9 cellular contexts compared by ENCODE assay signal in the genomic region with DNA sequence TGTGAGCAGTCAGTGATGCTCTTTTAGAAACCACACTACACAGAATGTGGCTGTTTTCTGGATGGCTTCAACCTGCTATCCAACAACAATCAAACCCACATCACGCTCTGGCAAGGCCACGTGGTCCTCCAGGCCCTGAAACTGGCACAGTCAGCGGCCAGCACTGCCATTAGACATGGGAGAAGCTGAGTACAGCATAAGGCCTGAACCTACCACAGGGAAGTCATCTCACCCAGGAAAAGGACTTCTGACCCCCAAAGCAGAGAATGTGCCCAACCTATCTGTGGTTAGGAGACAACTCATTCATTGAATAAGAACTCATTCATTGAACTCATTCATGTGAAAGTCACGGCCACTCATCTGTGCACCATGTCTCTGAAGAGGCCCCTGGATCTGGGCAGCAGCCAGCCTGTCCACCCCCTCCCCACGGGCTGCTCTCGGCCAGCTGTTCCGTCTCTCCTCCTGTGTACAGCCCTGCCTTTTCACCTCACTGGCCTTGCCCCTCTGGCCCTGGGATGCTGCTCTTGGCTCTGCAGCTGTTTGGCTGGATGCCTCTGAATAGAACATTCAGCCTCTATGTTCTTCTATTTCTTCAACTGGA. TPM values are rescaled to one million over a fixed set of nuclear protein-coding genes. Genes with fewer than 3 reads are reported as not detected.
DNase-seq lines count a peak whose midpoint lies in the region; ATAC-seq and TF ChIP-seq lines count a peak whose summit lies in the region.
"Had no signal": no experiment of that assay in that cellular context is flagged by ENCODE, and none has a peak within 500 bp of the region (broad histone marks: within the 10 kb centered on the region; RNA-seq: fewer than 3 reads in every experiment).

No MANE protein-coding gene starts in this region.

- H3K4me1 ChIP-seq in breast epithelium (peaks cover 8 to 12% of the 10 kb centered on the region in 2 donors), neural progenitor cell (peaks cover 15% of the 10 kb centered on the region)

- no peak for TF ChIP-seq POLR2A in breast epithelium (IDR thresholded peaks at IDR 0.05)

- H3K27me3 ChIP-seq in breast epithelium = no peaks in the 10 kb centered on the region
- H3K27me3 ChIP-seq in neural progenitor cell = no peaks in the 10 kb centered on the region

- CTCF ChIA-PET in MCF 10A (lab: Yijun Ruan, JAX) = interaction anchor here (0.6 to 1.5 kb wide), 3 partner anchors 9 to 259 kb away, joined by 3 read pairs; no protein-coding TSS in a partner anchor
- CTCF ChIA-PET in activated naive CD4-positive, alpha-beta T cell treated with anti-CD3 and anti-CD28 coated beads, Interleukin-2, amount 10 ng/mL, durations not matched to agents 7 days and 5 days (lab: Charles Lee) = no interaction called here

- H3K4me3 ChIP-seq in breast epithelium (no peak overlapping the region), foreskin fibroblast (ENCODE audit: low read depth in 1 of 2, low read length in 2 of 2) (no peak overlapping the region), neural progenitor cell (no peak overlapping the region)

- peaks cover 24% of the 10 kb centered on the region for H3K4me1 Mint-ChIP-seq in MCF 10A (ENCODE audit: insufficient read depth, unreplicated experiment)
- peaks cover 28% of the 10 kb centered on the region for H3K4me1 Mint-ChIP-seq in neural progenitor cell
- peaks cover 40% of the 10 kb centered on the region for H3K4me1 Mint-ChIP-seq in type B pancreatic cell (ENCODE audit: unreplicated experiment)
- H3K4me1 Mint-ChIP-seq in activated naive CD4-positive, alpha-beta T cell treated with anti-CD3 and anti-CD28 coated beads, Interleukin-2, amount 10 ng/mL, durations not matched to agents 7 days and 5 days = no peaks in the 10 kb centered on the region

- H3K27ac ChIP-seq in breast epithelium = peak overlapping the region; percentile 90 to 91
- H3K27ac ChIP-seq in neural progenitor cell = no peak overlapping the region

- no peak overlapping the region for H3K4me3 Mint-ChIP-seq in MCF 10A (ENCODE audit: unreplicated experiment)
- H3K4me3 Mint-ChIP-seq in neural progenitor cell = no peak overlapping the region
- no peak overlapping the region for H3K4me3 Mint-ChIP-seq in type B pancreatic cell
- H3K4me3 Mint-ChIP-seq in activated naive CD4-positive, alpha-beta T cell treated with anti-CD3 and anti-CD28 coated beads, Interleukin-2, amount 10 ng/mL, durations not matched to agents 7 days and 5 days = no peak overlapping the region
- H3K4me3 Mint-ChIP-seq: activated CD8-positive, alpha-beta T cell treated with anti-CD3 and anti-CD28 coated beads for 36 hours had no signal

- intact Hi-C loops in breast epithelium (cut with DNase I; ENCODE audit: low total_unique reads) = no loop called here
- intact Hi-C loops in MCF 10A (cut with micrococcal nuclease) = no loop called here

- no peak for DNase-seq in breast epithelium (ENCODE audit: low spot score in 2 of 2)
- no peak for DNase-seq in MCF 10A (ENCODE audit: unreplicated experiment)
- DNase-seq in foreskin fibroblast = peak; percentile 77 to 87
- DNase-seq in neural progenitor cell (ENCODE audit: low spot score) = no peak
- DNase-seq in type B pancreatic cell (ENCODE audit: extremely low spot score, unreplicated experiment) = peak; percentile 36
- DNase-seq in NCI-H2196 treated with DMSO at 0.1 percent for 48 hours (lab: John Stamatoyannopoulos, UW; ENCODE audit: unreplicated experiment) = no peak
- DNase-seq in activated naive CD4-positive, alpha-beta T cell treated with anti-CD3 and anti-CD28 coated beads, Interleukin-2, amount 10 ng/mL, durations not matched to agents 7 days and 5 days = no peak
- DNase-seq: activated CD8-positive, alpha-beta T cell treated with anti-CD3 and anti-CD28 coated beads for 36 hours had no signal

- H3K9me3 ChIP-seq in breast epithelium (no peaks in the 10 kb centered on the region), neural progenitor cell (ENCODE audit: low read depth) (no peaks in the 10 kb centered on the region)

- H3K9ac ChIP-seq in neural progenitor cell = no peak overlapping the region

- H3K36me3 Mint-ChIP-seq in MCF 10A (ENCODE audit: insufficient read depth, unreplicated experiment) (no peaks in the 10 kb centered on the region), neural progenitor cell (peaks cover 4% of the 10 kb centered on the region), type B pancreatic cell (peaks cover 4% of the 10 kb centered on the region)
- H3K36me3 Mint-ChIP-seq in activated naive CD4-positive, alpha-beta T cell treated with anti-CD3 and anti-CD28 coated beads, Interleukin-2, amount 10 ng/mL, durations not matched to agents 7 days and 5 days = no peaks in the 10 kb centered on the region

- H2AFZ ChIP-seq in neural progenitor cell (replicated peaks) = no peak overlapping the region

- no peak overlapping the region for H3K27ac Mint-ChIP-seq in MCF 10A (ENCODE audit: low read depth, unreplicated experiment)
- peak overlapping the region; percentile 53 for H3K27ac Mint-ChIP-seq in neural progenitor cell
- H3K27ac Mint-ChIP-seq in type B pancreatic cell = no peak overlapping the region
- no peak overlapping the region for H3K27ac Mint-ChIP-seq in activated naive CD4-positive, alpha-beta T cell treated with anti-CD3 and anti-CD28 coated beads, Interleukin-2, amount 10 ng/mL, durations not matched to agents 7 days and 5 days
- H3K27ac Mint-ChIP-seq: activated CD8-positive, alpha-beta T cell treated with anti-CD3 and anti-CD28 coated beads for 36 hours had no signal

- H3K27me3 Mint-ChIP-seq in MCF 10A (ENCODE audit: insufficient read depth, unreplicated experiment) (no peaks in the 10 kb centered on the region), neural progenitor cell (ENCODE audit: insufficient read depth, low read depth) (peaks cover under 1% of the 10 kb centered on the region), type B pancreatic cell (no peaks in the 10 kb centered on the region)
- H3K27me3 Mint-ChIP-seq in activated naive CD4-positive, alpha-beta T cell treated with anti-CD3 and anti-CD28 coated beads, Interleukin-2, amount 10 ng/mL, durations not matched to agents 7 days and 5 days = peaks cover 10% of the 10 kb centered on the region
- H3K27me3 Mint-ChIP-seq: activated CD8-positive, alpha-beta T cell treated with anti-CD3 and anti-CD28 coated beads for 36 hours had no signal

- no peak for ATAC-seq in HG03025 (IDR thresholded peaks at IDR 0.05; ENCODE audit: low FRiP score, unreplicated experiment)
- ATAC-seq: activated CD8-positive, alpha-beta T cell treated with anti-CD3 and anti-CD28 coated beads for 36 hours had no signal

- H3K9me3 Mint-ChIP-seq in MCF 10A (ENCODE audit: unreplicated experiment) (no peaks in the 10 kb centered on the region), neural progenitor cell (peaks cover 11% of the 10 kb centered on the region), type B pancreatic cell (peaks cover 6% of the 10 kb centered on the region)
- H3K9me3 Mint-ChIP-seq in activated naive CD4-positive, alpha-beta T cell treated with anti-CD3 and anti-CD28 coated beads, Interleukin-2, amount 10 ng/mL, durations not matched to agents 7 days and 5 days = no peaks in the 10 kb centered on the region

- POLR2A ChIA-PET in MCF 10A (lab: Yijun Ruan, JAX) = interaction anchor here (1.5 to 1.9 kb wide), 2 partner anchors 9 to 11 kb away, joined by 4 to 5 read pairs; no protein-coding TSS in a partner anchor

- H3K79me2 ChIP-seq in neural progenitor cell (ENCODE audit: low read depth) = no peaks in the 10 kb centered on the region

- peaks cover 7% of the 10 kb centered on the region for H3F3A ChIP-seq in neural progenitor cell (ENCODE audit: low read depth)

- H3K36me3 ChIP-seq in breast epithelium = no peaks in the 10 kb centered on the region
- no peaks in the 10 kb centered on the region for H3K36me3 ChIP-seq in neural progenitor cell

- no peaks in the 10 kb centered on the region for H4K20me1 ChIP-seq in neural progenitor cell (ENCODE audit: low read depth)

- no peak overlapping the region for H3K4me2 ChIP-seq in neural progenitor cell

- TF ChIP-seq CTCF in breast epithelium (IDR thresholded peaks at IDR 0.05) (no peak), MCF 10A (IDR thresholded peaks at IDR 0.05; ENCODE audit: unreplicated experiment) (no peak), foreskin fibroblast (IDR thresholded peaks at IDR 0.05; ENCODE audit: low read depth, low read length) (no peak), neural progenitor cell (IDR thresholded peaks at IDR 0.05) (no peak), type B pancreatic cell (conservative IDR thresholded peaks at IDR 0.05) (no peak)

- BruUV-seq in MCF 10A (replicated peaks; lab: Mats Ljungman, UMichigan) = no TSS peak

RNA-seq across cellular contexts. Expression of a gene that starts 41.1 kb away (rescaled TPM):
- total RNA-seq in breast epithelium (100 to 1,000 TPM in 2 of 3 donors, 10 to 100 TPM in 1; 63.6 to 138 (median 124) TPM), MCF 10A (2022) (13.7 and 19.2 TPM in 2 replicates), neural progenitor cell (ENCODE audit: low replicate concordance) (48.5 and 66.7 TPM in 2 replicates), type B pancreatic cell (ENCODE audit: low replicate concordance) (42.1 and 62.5 TPM in 2 replicates)

Comparison
In these comparisons a context has a peak if more than half of its experiments do, and no peak if none do; other contexts are left out.
1. DNase-seq: peak in foreskin fibroblast (2 of 2) and type B pancreatic cell (single experiment); none in breast epithelium (0 of 2), MCF 10A (single experiment), neural progenitor cell (single experiment), NCI-H2196 treated with DMSO at 0.1 percent for 48 hours (single experiment) and activated naive CD4-positive, alpha-beta T cell treated with anti-CD3 and anti-CD28 coated beads, Interleukin-2, amount 10 ng/mL, durations not matched to agents 7 days and 5 days (single experiment).